In genomic region chr1:218165687-218166088, GRCh38 we compare ENCODE assay signal across 8 cellular contexts.
DNase-seq lines count a peak whose midpoint lies in the region; TF ChIP-seq lines count a peak whose summit lies in the region.

No MANE protein-coding gene starts in this region.

- no peaks in the 10 kb centered on the region for H3K9me3 ChIP-seq in iPS-20b (ENCODE audit: insufficient read depth, low read depth, low read length)
- H3K9me3 ChIP-seq in thyroid gland: no peaks in the 10 kb centered on the region

- H3K27me3 ChIP-seq in iPS-20b (ENCODE audit: insufficient read depth, low read length): peaks cover 63% of the 10 kb centered on the region
- H3K27me3 ChIP-seq in thyroid gland: no peaks in the 10 kb centered on the region

- H3K4me3 ChIP-seq in iPS-20b (ENCODE audit: low read length) (peak overlapping the region; percentile 85), thyroid gland (replicated peaks in 1 of 3) (peak overlapping the region; percentile 52 to 67 (median 53))

- H3K4me1 Mint-ChIP-seq in activated naive CD4-positive, alpha-beta T cell treated with anti-CD3 and anti-CD28 coated beads, Interleukin-2, amount 10 ng/mL, durations not matched to agents 7 days and 5 days: peaks cover 19% of the 10 kb centered on the region
- peaks cover 17% of the 10 kb centered on the region for H3K4me1 Mint-ChIP-seq in activated CD4-positive, alpha-beta memory T cell treated with anti-CD3 and anti-CD28 coated beads, Interleukin-2, amount 10 ng/mL, durations not matched to agents 7 days and 5 days

- intact Hi-C loops in thyroid gland (cut with DNase I): no loop called here

- H3K36me3 ChIP-seq in iPS-20b (ENCODE audit: insufficient read depth, low read depth, low read length): no peaks in the 10 kb centered on the region
- no peaks in the 10 kb centered on the region for H3K36me3 ChIP-seq in thyroid gland

- CTCF ChIA-PET in activated naive CD4-positive, alpha-beta T cell treated with anti-CD3 and anti-CD28 coated beads, Interleukin-2, amount 10 ng/mL, durations not matched to agents 7 days and 5 days (lab: Charles Lee): no interaction called here
- CTCF ChIA-PET in activated CD4-positive, alpha-beta memory T cell treated with anti-CD3 and anti-CD28 coated beads, Interleukin-2, amount 10 ng/mL, durations not matched to agents 7 days and 5 days (lab: Charles Lee): no interaction called here

- WGBS in thyroid gland, 2 donors: 11 to 19% methylated on average over 11 of the region's 11 CpGs

- no peak for DNase-seq in activated naive CD4-positive, alpha-beta T cell treated with anti-CD3 and anti-CD28 coated beads, Interleukin-2, amount 10 ng/mL, durations not matched to agents 7 days and 5 days
- no peak for DNase-seq in activated naive CD4-positive, alpha-beta T cell treated with anti-CD3 and anti-CD28 coated beads, Interleukin-2, amount 50 U/mL, for 16 hours
- no peak for DNase-seq in activated CD4-positive, alpha-beta memory T cell treated with anti-CD3 and anti-CD28 coated beads, Interleukin-2, amount 10 ng/mL, durations not matched to agents 7 days and 5 days
- no peak for DNase-seq in thyroid gland
- DNase-seq in LoVo (ENCODE audit: low spot score): no peak
- no peak for DNase-seq in NCI-H1048 (lab: John Stamatoyannopoulos, UW)
- no peak for DNase-seq in inferior parietal cortex (ENCODE audit: extremely low spot score)

- H3K27ac Mint-ChIP-seq in activated naive CD4-positive, alpha-beta T cell treated with anti-CD3 and anti-CD28 coated beads, Interleukin-2, amount 10 ng/mL, durations not matched to agents 7 days and 5 days: no peak overlapping the region
- H3K27ac Mint-ChIP-seq in activated CD4-positive, alpha-beta memory T cell treated with anti-CD3 and anti-CD28 coated beads, Interleukin-2, amount 10 ng/mL, durations not matched to agents 7 days and 5 days: no peak overlapping the region

- peak overlapping the region; percentile 70; the same call in 1 of the 2 replicates for H3K9ac ChIP-seq in iPS-20b (ENCODE audit: low read depth, low read length)

- peaks cover 34% of the 10 kb centered on the region for H3K27me3 Mint-ChIP-seq in activated naive CD4-positive, alpha-beta T cell treated with anti-CD3 and anti-CD28 coated beads, Interleukin-2, amount 10 ng/mL, durations not matched to agents 7 days and 5 days
- H3K27me3 Mint-ChIP-seq in activated CD4-positive, alpha-beta memory T cell treated with anti-CD3 and anti-CD28 coated beads, Interleukin-2, amount 10 ng/mL, durations not matched to agents 7 days and 5 days: peaks cover 47% of the 10 kb centered on the region

- H3K9me3 Mint-ChIP-seq in activated naive CD4-positive, alpha-beta T cell treated with anti-CD3 and anti-CD28 coated beads, Interleukin-2, amount 10 ng/mL, durations not matched to agents 7 days and 5 days: no peaks in the 10 kb centered on the region
- no peaks in the 10 kb centered on the region for H3K9me3 Mint-ChIP-seq in activated CD4-positive, alpha-beta memory T cell treated with anti-CD3 and anti-CD28 coated beads, Interleukin-2, amount 10 ng/mL, durations not matched to agents 7 days and 5 days

- no peak for TF ChIP-seq POLR2A in thyroid gland (IDR thresholded peaks at IDR 0.05)

- peak overlapping the region; percentile 56 for H3K4me3 Mint-ChIP-seq in activated naive CD4-positive, alpha-beta T cell treated with anti-CD3 and anti-CD28 coated beads, Interleukin-2, amount 10 ng/mL, durations not matched to agents 7 days and 5 days
- peak overlapping the region; percentile 21 for H3K4me3 Mint-ChIP-seq in activated CD4-positive, alpha-beta memory T cell treated with anti-CD3 and anti-CD28 coated beads, Interleukin-2, amount 10 ng/mL, durations not matched to agents 7 days and 5 days

- H3K27ac ChIP-seq in iPS-20b (ENCODE audit: low read length) (no peak overlapping the region), thyroid gland (peak overlapping the region; percentile 67 to 91 (median 82))

- peaks cover 7% of the 10 kb centered on the region; the same call in 1 of the 2 replicates for H3K4me1 ChIP-seq in iPS-20b (ENCODE audit: insufficient read depth, low read length)
- H3K4me1 ChIP-seq in thyroid gland: no peaks in the 10 kb centered on the region

- H3K36me3 Mint-ChIP-seq in activated naive CD4-positive, alpha-beta T cell treated with anti-CD3 and anti-CD28 coated beads, Interleukin-2, amount 10 ng/mL, durations not matched to agents 7 days and 5 days: no peaks in the 10 kb centered on the region
- peaks cover 3% of the 10 kb centered on the region for H3K36me3 Mint-ChIP-seq in activated CD4-positive, alpha-beta memory T cell treated with anti-CD3 and anti-CD28 coated beads, Interleukin-2, amount 10 ng/mL, durations not matched to agents 7 days and 5 days (ENCODE audit: low read depth)

- POLR2A ChIA-PET in activated CD4-positive, alpha-beta memory T cell treated with anti-CD3 and anti-CD28 coated beads, Interleukin-2, amount 10 ng/mL, durations not matched to agents 7 days and 5 days (lab: Charles Lee): no interaction called here

- TF ChIP-seq CTCF in thyroid gland (IDR thresholded peaks at IDR 0.05): no peak
